Comparison of ENCODE assay signal across 34 cellular contexts in the genomic region with DNA sequence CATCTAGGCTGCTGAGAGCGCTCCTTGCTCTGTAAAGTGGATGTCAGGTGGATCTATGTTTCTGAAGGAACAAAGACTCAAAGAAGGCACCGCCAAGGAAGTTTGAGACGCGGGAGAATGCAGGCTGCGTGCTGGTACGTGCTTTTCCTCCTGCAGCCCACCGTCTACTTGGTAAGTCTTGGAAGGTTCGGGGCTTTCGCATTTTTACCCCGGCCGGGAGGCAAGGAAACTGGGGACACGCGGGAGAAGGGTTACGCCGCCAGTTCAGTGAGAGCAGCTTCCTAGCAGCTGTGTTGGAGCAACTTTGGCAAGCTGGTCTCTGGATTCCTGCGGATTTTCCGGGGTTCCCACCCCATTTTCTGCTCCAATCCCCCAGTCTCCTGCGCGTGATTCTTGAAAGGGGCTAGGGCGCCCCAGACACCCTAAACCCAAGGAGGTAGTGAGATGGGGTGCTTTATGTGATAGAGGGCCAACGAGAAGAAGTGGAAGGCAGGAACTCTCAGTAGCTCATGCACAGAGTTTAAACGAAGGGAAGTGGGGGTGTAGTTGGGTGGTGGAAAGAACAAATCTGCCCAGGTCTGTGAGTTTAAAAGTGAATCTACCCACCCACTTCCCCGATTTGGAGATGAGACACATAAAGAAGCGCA. TPM values are rescaled to one million over a fixed set of nuclear protein-coding genes. Genes with fewer than 3 reads are reported as not detected.
DNase-seq lines count a peak whose midpoint lies in the region; ATAC-seq and TF ChIP-seq lines count a peak whose summit lies in the region.
"Had no signal": no experiment of that assay in that cellular context is flagged by ENCODE, and none has a peak within 500 bp of the region (broad histone marks: within the 10 kb centered on the region; RNA-seq: fewer than 3 reads in every experiment).

No MANE protein-coding gene starts in this region.

- H3K4me3 Mint-ChIP-seq in glutamatergic neuron (ENCODE audit: unreplicated experiment) (peak overlapping the region; percentile 94), neural crest cell (peak overlapping the region; percentile 61)
- H3K4me3 Mint-ChIP-seq: central memory CD8-positive, alpha-beta T cell; natural killer cell treated with Interleukin-12 subunit alpha and Interleukin-12 subunit beta and Interleukin-15 and Interleukin-18, amount 100 ng/mL, for 72 hours had no signal

- ATAC-seq in GM21723 (IDR thresholded peaks at IDR 0.05; ENCODE audit: unreplicated experiment) = no peak
- ATAC-seq: heart right ventricle; left colon; mucosa of descending colon; natural killer cell treated with Interleukin-12 subunit alpha and Interleukin-12 subunit beta and Interleukin-15 and Interleukin-18, amount 100 ng/mL, for 72 hours; SK-N-SH treated with all-trans-retinoic acid at 6 μM for 48 hours; stimulated activated naive CD8-positive, alpha-beta T cell treated with anti-CD3 and anti-CD28 coated beads, Interleukin-15, Interleukin-2, amounts not matched to agents 100 U/mL and 50 U/mL, for 24 hours had no signal

- in situ Hi-C loops in KBM-7 (cut with MboI; ENCODE audit: low pct_unique_long_range_greater_than_20kb, low sequenced_read_pairs) = no loop called here

- no peaks in the 10 kb centered on the region for H3K9me3 ChIP-seq in ES-I3 (ENCODE audit: control insufficient read depth, insufficient read depth, low read length)
- H3K9me3 ChIP-seq in HUES48 (ENCODE audit: control insufficient read depth, insufficient read depth, low read length) = no peaks in the 10 kb centered on the region
- H3K9me3 ChIP-seq: esophagus muscularis mucosa, heart right ventricle, mucosa of descending colon, testis, uterus had no signal

- peaks cover 100% of the 10 kb centered on the region for H3K27me3 ChIP-seq in HUES48 (ENCODE audit: control insufficient read depth, insufficient read depth, low read length)
- H3K27me3 ChIP-seq: testis had no signal

- TF ChIP-seq CTCF in glutamatergic neuron (IDR thresholded peaks at IDR 0.05; ENCODE audit: partially characterized antibody, unreplicated experiment) (no peak), neural crest cell (conservative IDR thresholded peaks at IDR 0.05) (no peak)

- H3K4me1 Mint-ChIP-seq in glutamatergic neuron (ENCODE audit: low read depth, unreplicated experiment) (peaks cover 7% of the 10 kb centered on the region), neural crest cell (peaks cover 26% of the 10 kb centered on the region)

- no peak overlapping the region for H3K27ac ChIP-seq in HUES48 (ENCODE audit: low read depth, low read length)
- H3K27ac ChIP-seq: esophagus muscularis mucosa, heart right ventricle, HL-60, testis, uterus, VCaP had no signal

- H3K27me3 Mint-ChIP-seq in glutamatergic neuron (ENCODE audit: unreplicated experiment) (peaks cover 30% of the 10 kb centered on the region), neural crest cell (ENCODE audit: low read depth) (peaks cover 100% of the 10 kb centered on the region)

- H3K4me1 ChIP-seq in ES-I3 (ENCODE audit: insufficient read depth, low read length) (no peaks in the 10 kb centered on the region), HUES48 (ENCODE audit: control insufficient read depth, insufficient read depth, low read length) (peaks cover 28% of the 10 kb centered on the region)
- H3K4me1 ChIP-seq: uterus had no signal

- H3K36me3 ChIP-seq in ES-I3 (ENCODE audit: insufficient read depth, low read length) (no peaks in the 10 kb centered on the region), HUES48 (ENCODE audit: control insufficient read depth, insufficient read depth, low read length) (no peaks in the 10 kb centered on the region)
- H3K36me3 ChIP-seq: esophagus muscularis mucosa, heart right ventricle, uterus had no signal

- no peaks in the 10 kb centered on the region for H3K36me3 Mint-ChIP-seq in glutamatergic neuron (ENCODE audit: unreplicated experiment)
- no peaks in the 10 kb centered on the region for H3K36me3 Mint-ChIP-seq in neural crest cell (ENCODE audit: low read depth)
- H3K36me3 Mint-ChIP-seq: CD8-positive, alpha-beta memory T cell had no signal

- H3K27ac Mint-ChIP-seq in glutamatergic neuron (ENCODE audit: unreplicated experiment) (no peak overlapping the region), neural crest cell (ENCODE audit: unreplicated experiment) (no peak overlapping the region)
- H3K27ac Mint-ChIP-seq: natural killer cell treated with Interleukin-12 subunit alpha and Interleukin-12 subunit beta and Interleukin-15 and Interleukin-18, amount 100 ng/mL, for 72 hours had no signal

- DNase-seq in glutamatergic neuron = no peak
- no peak for DNase-seq in neural crest cell (ENCODE audit: low read depth, low spot score)
- no peak for DNase-seq in KBM-7
- DNase-seq in NOMO-1 (lab: John Stamatoyannopoulos, UW; ENCODE audit: unreplicated experiment in 2 of 2) = no peak
- DNase-seq: activated CD4-positive, alpha-beta T cell treated with anti-CD3 and anti-CD28 coated beads for 4 hours; activated naive CD4-positive, alpha-beta T cell; activated T-cell treated with anti-CD3 and anti-CD28 coated beads, Interleukin-2, amount 50 U/mL, for 48 hours; EL; foreskin fibroblast; GOT3; heart right ventricle; Kasumi-1; left colon; mucosa of descending colon; NCI-H1436 treated with DMSO at 0.1 percent for 48 hours; NCI-H345; NCI-H69; Right ventricle myocardium superior; small intestine; stimulated activated naive CD8-positive, alpha-beta T cell treated with anti-CD3 and anti-CD28 coated beads, Interleukin-15, Interleukin-2, amounts not matched to agents 100 U/mL and 50 U/mL, for 24 hours; T-helper 9 cell; testis; uterus had no signal

- H3K4me3 ChIP-seq in HUES48 (ENCODE audit: low read depth, low read length) = peak overlapping the region; percentile 69
- H3K4me3 ChIP-seq: esophagus muscularis mucosa, heart right ventricle, mucosa of descending colon, testis, uterus had no signal

- H3K9ac ChIP-seq in ES-I3 (ENCODE audit: low read depth, low read length) (peak overlapping the region; percentile 50; the same call in 1 of the 2 replicates), HUES48 (ENCODE audit: low read depth, low read length) (no peak overlapping the region)

- H3K9me3 Mint-ChIP-seq in glutamatergic neuron (ENCODE audit: unreplicated experiment) (peaks cover 14% of the 10 kb centered on the region), neural crest cell (no peaks in the 10 kb centered on the region)

RNA-seq across cellular contexts. Expression of gene NXPH1, which starts 2.3 kb away (rescaled TPM):
- 3.8 TPM for total RNA-seq in glutamatergic neuron (ENCODE audit: unreplicated experiment)
- 1.0 and 1.1 TPM in 2 replicates for total RNA-seq in neural crest cell
- total RNA-seq: CD8-positive, alpha-beta memory T cell; esophagus muscularis mucosa; heart right ventricle; left colon; lung microvascular endothelial cell; mucosa of descending colon; natural killer cell treated with Interleukin-12 subunit alpha and Interleukin-12 subunit beta and Interleukin-15 and Interleukin-18, amount 100 ng/mL, for 72 hours; Right ventricle myocardium superior had no signal
